ENCODE assay signal across 9 cellular contexts in genomic region chr2:64913357-64913869, GRCh38.
DNase-seq lines count a peak whose midpoint lies in the region; ATAC-seq lines count a peak whose summit lies in the region.
"Had no signal": no experiment of that assay in that cellular context is flagged by ENCODE, and none has a peak within 500 bp of the region (broad histone marks: within the 10 kb centered on the region; RNA-seq: fewer than 3 reads in every experiment).

No MANE protein-coding gene starts in this region.

- peaks cover 2 to 11% of the 10 kb centered on the region in 2 donors for H3K4me1 ChIP-seq in naive thymus-derived CD4-positive, alpha-beta T cell (ENCODE audit: control insufficient read depth in 2 of 2, insufficient read depth in 2 of 2, low read length in 2 of 2)

- no peaks in the 10 kb centered on the region for H3K36me3 ChIP-seq in naive thymus-derived CD4-positive, alpha-beta T cell (ENCODE audit: control insufficient read depth in 2 of 3, insufficient read depth in 3 of 3, low read length in 3 of 3)

- intact Hi-C loops in naive thymus-derived CD4-positive, alpha-beta T cell (cut with micrococcal nuclease), result loop anchor here in 1 of 2 donors (1.0 kb wide), 3 partner anchors 40 to 582 kb away; no protein-coding TSS in a partner anchor

- H3K9me3 Mint-ChIP-seq in naive thymus-derived CD4-positive, alpha-beta T cell, result no peaks in the 10 kb centered on the region

- H3K4me3 ChIP-seq in naive thymus-derived CD4-positive, alpha-beta T cell (ENCODE audit: low read length), result no peak overlapping the region

- no peak overlapping the region for H3K27ac ChIP-seq in naive thymus-derived CD4-positive, alpha-beta T cell (ENCODE audit: low read depth, low read length)

- peaks cover 6 to 21% (median 16%) of the 10 kb centered on the region in 7 donors for H3K4me1 Mint-ChIP-seq in naive thymus-derived CD4-positive, alpha-beta T cell

- no peak for ATAC-seq in naive thymus-derived CD4-positive, alpha-beta T cell

- no peaks in the 10 kb centered on the region for H3K27me3 Mint-ChIP-seq in naive thymus-derived CD4-positive, alpha-beta T cell

- H3K4me3 Mint-ChIP-seq in naive thymus-derived CD4-positive, alpha-beta T cell, result no peak overlapping the region

- H3K27ac Mint-ChIP-seq in naive thymus-derived CD4-positive, alpha-beta T cell, result no peak overlapping the region

- DNase-seq in DMS 273 (lab: John Stamatoyannopoulos, UW; ENCODE audit: unreplicated experiment) (peak; percentile 40), DMS 273 treated with DMSO at 0.1 percent for 48 hours (lab: John Stamatoyannopoulos, UW) (no peak), HK-2 (ENCODE audit: unreplicated experiment) (peak; percentile 15), SK-MEL-5 (ENCODE audit: low read depth, low spot score) (peak; percentile 13), dermis blood vessel endothelial cell (no peak), mesenteric fat pad (ENCODE audit: low spot score) (no peak), ureter (ENCODE audit: low spot score) (no peak)
- peak in 5 of 9 donors; percentile 16 to 30 (median 22) for DNase-seq in naive thymus-derived CD4-positive, alpha-beta T cell
- DNase-seq: activated CD4-positive, CD25-positive, alpha-beta regulatory T cell treated with anti-CD3 and anti-CD28 coated beads, Interleukin-2, amount 50 U/mL, for 72 hours had no signal

- no peaks in the 10 kb centered on the region for H3K27me3 ChIP-seq in naive thymus-derived CD4-positive, alpha-beta T cell (ENCODE audit: control insufficient read depth in 2 of 2, insufficient read depth in 2 of 2, low read length in 2 of 2)

- no peaks in the 10 kb centered on the region for H3K36me3 Mint-ChIP-seq in naive thymus-derived CD4-positive, alpha-beta T cell

- in situ Hi-C loops in SK-MEL-5 (cut with HindIII; ENCODE audit: low pct_unique_long_range_greater_than_20kb, low sequenced_read_pairs), result no loop called here

- no peaks in the 10 kb centered on the region for H3K9me3 ChIP-seq in naive thymus-derived CD4-positive, alpha-beta T cell (ENCODE audit: control insufficient read depth in 2 of 3, low read length in 3 of 3)

- CTCF ChIA-PET in naive thymus-derived CD4-positive, alpha-beta T cell (lab: Charles Lee), result interaction anchor here (0.6 kb wide), 2 partner anchors 262 to 666 kb away, joined by 3 read pairs; no protein-coding TSS in a partner anchor

- POLR2A ChIA-PET in naive thymus-derived CD4-positive, alpha-beta T cell (lab: Charles Lee), result interaction anchor here (0.7 kb wide), 1 partner anchor 86 kb away, joined by 3 read pairs; no protein-coding TSS in a partner anchor

Comparison
In these comparisons a context has a peak if more than half of its experiments do, and no peak if none do; other contexts are left out.
1. DNase-seq: peak in DMS 273 (single experiment), HK-2 (single experiment), SK-MEL-5 (single experiment) and naive thymus-derived CD4-positive, alpha-beta T cell (5 of 9); none in DMS 273 treated with DMSO at 0.1 percent for 48 hours (single experiment), dermis blood vessel endothelial cell (single experiment), mesenteric fat pad (single experiment) and ureter (single experiment).